ENCODE assay signal across 9 cellular contexts in the genomic region with DNA sequence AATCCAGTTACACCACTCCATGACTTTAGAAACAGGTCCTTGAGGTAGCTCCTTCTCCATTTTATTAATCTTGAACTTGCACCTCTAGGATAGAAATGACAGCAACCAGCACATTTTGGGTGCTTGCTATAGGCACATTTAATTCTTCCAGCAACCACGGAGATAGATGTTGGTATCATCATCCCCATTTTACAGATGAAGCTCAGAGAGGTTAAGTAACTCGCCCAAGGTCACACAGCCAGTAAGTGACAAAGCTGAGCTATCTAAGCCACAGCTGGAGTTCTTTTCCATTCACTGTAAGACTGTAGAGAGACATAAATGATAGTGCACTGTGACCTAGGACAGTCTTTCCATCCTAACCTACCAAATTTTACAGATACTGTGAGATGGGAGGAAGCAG.
"Had no signal": no experiment of that assay in that cellular context is flagged by ENCODE, and none has a peak within 500 bp of the region (broad histone marks: within the 10 kb centered on the region; RNA-seq: fewer than 3 reads in every experiment).

No MANE protein-coding gene starts in this region.

- H3K4me3 ChIP-seq: GM23248, GM23338, HAP-1 had no signal

- DNase-seq: GOT3, H9, HCEC 1CT, HFFc6 had no signal

- H3K4me2 ChIP-seq: GM23338 had no signal

- FAIRE-seq: H54 had no signal

- H3K9me3 ChIP-seq: HAP-1 had no signal

- H3K27ac ChIP-seq: GM23248 had no signal

- H2AFZ ChIP-seq: GM23248 had no signal

- H3K9ac ChIP-seq: GM23248 had no signal

- H3K36me3 ChIP-seq: HAP-1 had no signal

- ATAC-seq: HCT116 had no signal

- H3K4me1 ChIP-seq: HAP-1 had no signal
